ENCODE assay signal across 8 cellular contexts in the genomic region with DNA sequence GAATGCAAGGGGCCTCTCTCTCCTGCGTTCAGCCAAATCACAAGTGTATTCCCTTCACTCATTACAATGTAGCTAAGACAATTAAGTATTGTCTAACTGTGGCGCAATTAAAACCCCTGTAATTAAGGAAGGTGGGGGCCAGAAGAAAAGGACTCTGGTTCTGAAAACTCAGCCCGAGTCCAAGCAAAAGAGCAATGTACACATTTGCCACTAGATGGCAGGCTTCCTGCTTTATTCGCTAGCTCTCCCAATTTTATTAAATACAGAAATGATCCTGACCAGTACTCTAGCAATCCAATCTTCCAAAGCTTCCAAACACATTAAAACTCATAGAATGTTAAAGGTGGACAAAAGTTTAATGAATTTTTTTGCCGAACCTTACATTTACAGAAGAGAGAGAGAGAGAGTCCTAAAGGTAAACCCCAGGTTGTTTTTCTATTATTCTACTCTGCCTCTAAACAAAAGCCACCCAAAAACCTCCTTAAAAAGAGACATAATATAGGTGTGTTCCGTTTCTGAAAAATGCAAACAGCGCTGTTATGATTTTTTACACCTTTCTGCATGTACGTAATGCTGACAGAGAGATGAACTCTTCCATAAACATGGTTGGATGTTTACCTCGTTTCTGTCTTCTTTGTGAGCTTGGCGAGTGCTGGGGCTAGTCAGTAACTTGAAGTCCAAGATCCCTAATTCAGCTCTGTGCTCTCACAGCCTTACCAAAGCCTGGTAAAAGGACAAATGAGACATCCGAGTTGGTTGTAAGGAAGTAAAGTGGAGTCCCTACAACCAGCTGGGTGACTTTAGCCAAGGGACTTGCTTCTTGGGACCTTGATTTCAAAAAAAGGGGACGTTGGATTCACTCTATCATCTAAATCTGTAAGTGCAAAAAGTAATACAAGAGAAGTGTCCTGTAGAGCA. TPM values are rescaled to one million over a fixed set of nuclear protein-coding genes. Genes with fewer than 3 reads are reported as not detected.
DNase-seq lines count a peak whose midpoint lies in the region; ATAC-seq lines count a peak whose summit lies in the region.

No MANE protein-coding gene starts in this region.

- no peak overlapping the region for H3K27ac ChIP-seq in Karpas-422 (ENCODE audit: low read length)

- POLR2A ChIA-PET in activated CD4-positive, alpha-beta T cell treated with anti-CD3 and anti-CD28 coated beads for 36 hours (lab: Charles Lee) = interaction anchor here (0.9 kb wide), 1 partner anchor 102 kb away, joined by 3 read pairs; no protein-coding TSS in a partner anchor

- H3K4me3 ChIP-seq in Karpas-422 (ENCODE audit: low read length) = no peak overlapping the region

- H4K20me1 ChIP-seq in Karpas-422 (ENCODE audit: insufficient read depth, low read depth, low read length) = no peaks in the 10 kb centered on the region

- peak; percentile 51 for DNase-seq in activated CD4-positive, alpha-beta T cell treated with anti-CD3 and anti-CD28 coated beads for 36 hours
- DNase-seq in activated CD4-positive, alpha-beta T cell treated with anti-CD3 and anti-CD28 coated beads for 1 hour = no peak
- DNase-seq in Karpas-422 (peak; percentile 82), RKO (ENCODE audit: low spot score) (peak; percentile 64), dermis microvascular lymphatic vessel endothelial cell (ENCODE audit: low read depth in 2 of 2) (peak; percentile 44 to 63), lung microvascular endothelial cell (ENCODE audit: low read depth in 2 of 2) (peak; percentile 57 to 70)

- no peaks in the 10 kb centered on the region for H3K9me3 Mint-ChIP-seq in activated CD4-positive, alpha-beta T cell treated with anti-CD3 and anti-CD28 coated beads for 36 hours (ENCODE audit: low read depth)

- peak; percentile 49 for ATAC-seq in activated CD4-positive, alpha-beta T cell treated with anti-CD3 and anti-CD28 coated beads for 36 hours
- ATAC-seq in HG03432 (IDR thresholded peaks at IDR 0.05; ENCODE audit: unreplicated experiment) (no peak), HG02571 (IDR thresholded peaks at IDR 0.05; ENCODE audit: unreplicated experiment) (no peak)

- H3K9me3 ChIP-seq in Karpas-422 (ENCODE audit: low read length) = no peaks in the 10 kb centered on the region

- H3K9ac ChIP-seq in Karpas-422 (ENCODE audit: low read length) = no peak overlapping the region

- no peaks in the 10 kb centered on the region for H3K36me3 Mint-ChIP-seq in activated CD4-positive, alpha-beta T cell treated with anti-CD3 and anti-CD28 coated beads for 36 hours (ENCODE audit: low read depth)

- H3K4me1 Mint-ChIP-seq in activated CD4-positive, alpha-beta T cell treated with anti-CD3 and anti-CD28 coated beads for 36 hours = no peaks in the 10 kb centered on the region

- no peak overlapping the region for H2AFZ ChIP-seq in Karpas-422 (ENCODE audit: low read length)

- no peaks in the 10 kb centered on the region for H3K79me2 ChIP-seq in Karpas-422 (ENCODE audit: low read length)

- no peaks in the 10 kb centered on the region for H3K9me2 ChIP-seq in Karpas-422 (replicated peaks; ENCODE audit: insufficient read depth, low read length)

- intact Hi-C loops in activated CD4-positive, alpha-beta T cell treated with anti-CD3 and anti-CD28 coated beads for 36 hours (cut with DNase I, micrococcal nuclease) = loop anchor here (1.0 to 5.0 kb wide), 7 partner anchors 50 to 384 kb away; a partner anchor contains a TSS

- H3K4me3 Mint-ChIP-seq in activated CD4-positive, alpha-beta T cell treated with anti-CD3 and anti-CD28 coated beads for 36 hours = no peak overlapping the region

- H3K36me3 ChIP-seq in Karpas-422 (ENCODE audit: insufficient read depth, low read length) = no peaks in the 10 kb centered on the region

- H3K27me3 ChIP-seq in Karpas-422 (ENCODE audit: low read length) = no peaks in the 10 kb centered on the region

- no peaks in the 10 kb centered on the region for H3K4me1 ChIP-seq in Karpas-422 (ENCODE audit: low read length)

- H3K27ac Mint-ChIP-seq in activated CD4-positive, alpha-beta T cell treated with anti-CD3 and anti-CD28 coated beads for 36 hours = no peak overlapping the region

- CTCF ChIA-PET in activated CD4-positive, alpha-beta T cell treated with anti-CD3 and anti-CD28 coated beads for 36 hours (lab: Charles Lee) = interaction anchor here (0.6 to 4.0 kb wide), 33 partner anchors 9 to 1647 kb away, joined by 3 to 88 read pairs (median 5); a partner anchor contains a TSS

- no peak overlapping the region for H3K4me2 ChIP-seq in Karpas-422 (ENCODE audit: low read depth, low read length, poor library complexity, severe bottlenecking)

- peaks cover 6% of the 10 kb centered on the region for H3K27me3 Mint-ChIP-seq in activated CD4-positive, alpha-beta T cell treated with anti-CD3 and anti-CD28 coated beads for 36 hours

RNA-seq across cellular contexts. Expression of a gene that starts 50.9 kb away (rescaled TPM):
- 1 to 10 TPM; 4.0 to 5.3 TPM for total RNA-seq in activated CD4-positive, alpha-beta T cell treated with anti-CD3 and anti-CD28 coated beads for 36 hours
- total RNA-seq in Karpas-422 (2014; rRNA removed; shearing (Covaris generic); ENCODE audit: low replicate concordance) = not detected in 2 replicates
- total RNA-seq in dermis microvascular lymphatic vessel endothelial cell = 6.3 and 9.0 TPM in 2 replicates
- 11.6 and 15.3 TPM in 2 replicates for total RNA-seq in lung microvascular endothelial cell
